In the genomic region with DNA sequence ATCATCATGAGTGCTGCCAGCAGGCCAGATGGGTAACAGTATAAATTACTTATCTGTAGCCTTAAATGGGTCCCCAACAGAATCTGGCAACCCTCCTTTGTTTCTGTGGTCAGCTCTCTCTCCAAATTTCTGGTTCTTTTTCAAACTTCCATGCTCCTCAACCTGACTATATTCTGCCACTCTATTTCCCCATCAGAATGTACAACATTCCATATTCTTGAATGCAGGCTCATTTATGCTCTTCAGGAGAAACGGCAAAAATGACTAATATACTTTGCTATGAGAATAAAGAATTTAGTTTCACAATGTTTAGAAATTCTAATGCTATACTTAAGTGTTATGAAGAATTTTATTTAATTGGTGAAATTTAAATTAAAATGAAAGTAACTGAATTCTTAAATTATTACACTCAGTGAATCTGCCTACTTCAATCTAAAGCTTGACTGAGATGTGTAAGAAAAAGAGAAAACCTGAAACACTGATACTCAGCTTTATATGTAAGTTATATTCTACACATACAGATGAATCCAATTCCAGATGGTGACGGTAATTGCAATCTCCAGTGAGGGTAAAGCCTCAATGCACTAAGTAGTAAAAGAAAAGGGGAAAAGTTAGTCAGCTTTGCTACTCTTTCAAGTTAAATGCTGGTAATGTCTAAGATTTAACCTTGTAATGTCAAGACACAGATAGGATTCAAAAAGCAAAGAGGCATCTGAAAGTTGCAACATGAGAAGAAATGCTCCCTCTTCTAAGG, we compare ENCODE assay signal across 10 cellular contexts. TPM values are rescaled to one million over a fixed set of nuclear protein-coding genes. Genes with fewer than 3 reads are reported as not detected.
DNase-seq lines count a peak whose midpoint lies in the region; ATAC-seq, FAIRE-seq and TF ChIP-seq lines count a peak whose summit lies in the region.
"Had no signal": no experiment of that assay in that cellular context is flagged by ENCODE, and none has a peak within 500 bp of the region (broad histone marks: within the 10 kb centered on the region; RNA-seq: fewer than 3 reads in every experiment).

No MANE protein-coding gene starts in this region.

- H3K4me3 ChIP-seq in BJ (ENCODE audit: low read depth, low read length) (no peak overlapping the region), left lung (no peak overlapping the region)

- intact Hi-C loops in left lung (cut with DNase I) = loop anchor here in 1 of 2 donors (10.0 kb wide), 1 partner anchor 53 kb away; no protein-coding TSS in a partner anchor

- ATAC-seq in left lung (peak; percentile 14), HG02642 (IDR thresholded peaks at IDR 0.05; ENCODE audit: poor library complexity, unreplicated experiment) (no peak)

- H3K9me3 ChIP-seq in left lung = no peaks in the 10 kb centered on the region

- POLR2A ChIA-PET in BJ (lab: Charles Lee) = interaction anchor here (0.5 to 0.7 kb wide), 4 partner anchors 19 to 616 kb away, joined by 3 read pairs; no protein-coding TSS in a partner anchor

- peak; percentile 69 for DNase-seq in BJ (ENCODE audit: low read depth)
- no peak for DNase-seq in H54 (ENCODE audit: insufficient read length, low spot score)
- DNase-seq in amniotic epithelial cell (ENCODE audit: low read depth) = peak; percentile 88
- DNase-seq in left lung = no peak
- DNase-seq in HT-29 (ENCODE audit: low spot score) = no peak
- DNase-seq in GM10266 (ENCODE audit: extremely low spot score) = no peak
- no peak for DNase-seq in NCI-H2029 (lab: John Stamatoyannopoulos, UW)
- DNase-seq: activated CD4-positive, CD25-positive, alpha-beta regulatory T cell treated with anti-CD3 and anti-CD28 coated beads, Interleukin-2, amount 50 U/mL, for 72 hours; activated effector memory CD4-positive, alpha-beta T cell treated with anti-CD3 and anti-CD28 coated beads, Interleukin-2, amount 50 U/mL, for 16 hours had no signal

- no peaks in the 10 kb centered on the region for H3K36me3 ChIP-seq in BJ (ENCODE audit: control insufficient read depth, insufficient read depth, low read length)
- H3K36me3 ChIP-seq in left lung = no peaks in the 10 kb centered on the region

- FAIRE-seq in H54 (lab: Jason Lieb, UNC) = peak; percentile 85

- no peak overlapping the region for H3K27ac ChIP-seq in left lung

- peaks cover 9 to 53% of the 10 kb centered on the region in 2 donors for H3K4me1 ChIP-seq in left lung

- H3K27me3 ChIP-seq in BJ (ENCODE audit: control insufficient read depth, insufficient read depth, low read length) = no peaks in the 10 kb centered on the region
- no peaks in the 10 kb centered on the region for H3K27me3 ChIP-seq in left lung

- TF ChIP-seq CTCF in BJ (IDR thresholded peaks at IDR 0.05; ENCODE audit: insufficient read depth, low read depth, low read length) = no peak
- TF ChIP-seq CTCF in left lung (IDR thresholded peaks at IDR 0.05) = no peak
- TF ChIP-seq CTCF in GM10266 (IDR thresholded peaks at IDR 0.05; ENCODE audit: control insufficient read depth, insufficient read depth, low read depth, missing control alignments) = no peak

- CTCF ChIA-PET in BJ (lab: Yijun Ruan, JAX) = interaction anchor here (1.2 to 1.9 kb wide), 6 partner anchors 11 to 258 kb away, joined by 3 to 5 read pairs (median 4); no protein-coding TSS in a partner anchor

- TF ChIP-seq POLR2A in H54 (IDR thresholded peaks at IDR 0.05; ENCODE audit: low read depth, low read length) = no peak

RNA-seq across cellular contexts. Expression of gene LPIN2, which starts 24.7 kb away (rescaled TPM):
- 27.3 and 29.1 TPM in 2 replicates for polyA plus RNA-seq in BJ (2011; rRNA removed)
- 20.1 and 27.1 TPM in 2 replicates for polyA minus RNA-seq in BJ (2011; rRNA and poly(A)+ RNA removed)
- 10 to 100 TPM; 47.3 to 63.2 TPM for total RNA-seq in left lung
- 35.5 and 41.8 TPM in 2 replicates for total RNA-seq in HT-29 (2014; rRNA removed; shearing (Covaris generic))

Comparison
In these comparisons a context has a peak if more than half of its experiments do, and no peak if none do; other contexts are left out.
1. DNase-seq: peak in BJ (single experiment) and amniotic epithelial cell (single experiment); none in H54 (single experiment), left lung (0 of 2), HT-29 (single experiment), GM10266 (single experiment) and NCI-H2029 (single experiment).